Comparison of ENCODE assay signal across 19 cellular contexts in the genomic region with DNA sequence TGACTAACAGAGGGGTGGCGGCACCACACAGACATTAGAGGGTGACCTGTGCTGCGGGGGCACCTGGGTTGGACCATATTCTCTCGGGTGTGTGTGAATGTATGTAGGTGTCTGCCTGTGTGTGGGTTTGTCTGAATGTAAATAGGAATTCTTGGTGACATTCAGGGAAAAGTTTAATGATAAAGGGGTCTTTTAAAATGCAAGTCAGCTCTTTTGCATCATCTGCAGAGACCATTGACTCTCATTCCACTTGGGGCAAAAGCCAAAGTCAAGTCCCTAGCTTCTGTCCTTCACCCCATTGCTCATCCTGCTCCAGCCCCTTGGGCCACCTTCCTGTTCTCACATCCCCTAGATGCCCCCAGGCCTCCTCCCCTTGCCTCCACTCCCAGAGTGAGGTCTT. TPM values are rescaled to one million over a fixed set of nuclear protein-coding genes. Genes with fewer than 3 reads are reported as not detected.
A peak's percentile ranks its signal among the peaks of the same experiment; 100 is the strongest.
DNase-seq lines count a peak whose midpoint lies in the region; ATAC-seq and TF ChIP-seq lines count a peak whose summit lies in the region.
"Had no signal": no experiment of that assay in that cellular context is flagged by ENCODE, and none has a peak within 500 bp of the region (broad histone marks: within the 10 kb centered on the region; RNA-seq: fewer than 3 reads in every experiment).

No MANE protein-coding gene starts in this region.

- H3K36me3 Mint-ChIP-seq in activated T-cell treated with anti-CD3 and anti-CD28 coated beads, Interleukin-2, amount 50 U/mL, for 24 hours (ENCODE audit: low read depth): peaks cover 48% of the 10 kb centered on the region
- H3K36me3 Mint-ChIP-seq in WTC11: no peaks in the 10 kb centered on the region
- H3K36me3 Mint-ChIP-seq in chondrocyte (ENCODE audit: low read depth): no peaks in the 10 kb centered on the region
- H3K36me3 Mint-ChIP-seq in stimulated activated effector memory CD8-positive, alpha-beta T cell treated with anti-CD3 and anti-CD28 coated beads, Interleukin-12 subunit alpha, Interleukin-12 subunit beta, amount 100 ng/mL, for 72 hours: peaks cover 7% of the 10 kb centered on the region

- no peaks in the 10 kb centered on the region for H3K27me3 Mint-ChIP-seq in activated T-cell treated with anti-CD3 and anti-CD28 coated beads, Interleukin-2, amount 50 U/mL, for 24 hours
- H3K27me3 Mint-ChIP-seq in WTC11 (ENCODE audit: low read depth) (no peaks in the 10 kb centered on the region), chondrocyte (ENCODE audit: low read depth) (no peaks in the 10 kb centered on the region)

- no peak overlapping the region for H3K4me3 Mint-ChIP-seq in activated T-cell treated with anti-CD3 and anti-CD28 coated beads, Interleukin-2, amount 50 U/mL, for 24 hours
- H3K4me3 Mint-ChIP-seq in WTC11: no peak overlapping the region
- H3K4me3 Mint-ChIP-seq in chondrocyte (ENCODE audit: unreplicated experiment): no peak overlapping the region
- no peak overlapping the region for H3K4me3 Mint-ChIP-seq in stimulated activated effector memory CD8-positive, alpha-beta T cell treated with anti-CD3 and anti-CD28 coated beads, Interleukin-12 subunit alpha, Interleukin-12 subunit beta, amount 100 ng/mL, for 72 hours
- H3K4me3 Mint-ChIP-seq: HFFc6 had no signal

- CTCF ChIA-PET in WTC11 (lab: Charles Lee): interaction anchor here (3.0 kb wide), 1 partner anchor 24 kb away, joined by 9 read pairs; a partner anchor contains a TSS

- POLR2A ChIA-PET in WTC11 (lab: Charles Lee): no interaction called here

- no peak for ATAC-seq in WTC11
- no peak for ATAC-seq in stimulated activated effector memory CD8-positive, alpha-beta T cell treated with anti-CD3 and anti-CD28 coated beads, Interleukin-12 subunit alpha, Interleukin-12 subunit beta, amount 100 ng/mL, for 72 hours
- ATAC-seq: pancreas, right cardiac atrium had no signal

- H3K4me1 Mint-ChIP-seq in activated T-cell treated with anti-CD3 and anti-CD28 coated beads, Interleukin-2, amount 50 U/mL, for 24 hours (ENCODE audit: low read depth): peaks cover 83% of the 10 kb centered on the region
- H3K4me1 Mint-ChIP-seq in WTC11 (peaks cover 69% of the 10 kb centered on the region), chondrocyte (ENCODE audit: low read depth) (peaks cover 39% of the 10 kb centered on the region)
- H3K4me1 Mint-ChIP-seq in stimulated activated effector memory CD8-positive, alpha-beta T cell treated with anti-CD3 and anti-CD28 coated beads, Interleukin-12 subunit alpha, Interleukin-12 subunit beta, amount 100 ng/mL, for 72 hours: peaks cover 60% of the 10 kb centered on the region

- no peak for DNase-seq in activated T-cell treated with anti-CD3 and anti-CD28 coated beads, Interleukin-2, amount 50 U/mL, for 24 hours
- no peak for DNase-seq in activated T-cell treated with anti-CD3 and anti-CD28 coated beads, Interleukin-2, amount 50 U/mL, for 1 hour
- DNase-seq in WTC11 (ENCODE audit: low spot score) (no peak), chondrocyte (ENCODE audit: low spot score) (no peak), inferior parietal cortex (ENCODE audit: extremely low spot score) (no peak), NCI-H1105 treated with DMSO at 0.1 percent for 48 hours (lab: John Stamatoyannopoulos, UW) (no peak), amniotic stem cell (lab: John Stamatoyannopoulos, UW) (no peak)
- no peak for DNase-seq in stimulated activated effector memory CD8-positive, alpha-beta T cell treated with anti-CD3 and anti-CD28 coated beads, Interleukin-12 subunit alpha, Interleukin-12 subunit beta, amount 100 ng/mL, for 72 hours (ENCODE audit: low spot score in 2 of 2)
- DNase-seq: activated CD4-positive, alpha-beta T cell treated with anti-CD3 and anti-CD28 coated beads, Interleukin-2, amount 50 U/mL, for 48 hours; activated T-cell treated with anti-CD3 and anti-CD28 coated beads, Interleukin-2, amount 50 U/mL, for 48 hours; aorta; central memory CD4-positive, alpha-beta T cell; HFFc6; NCI-H1436; pancreas; right cardiac atrium; Right ventricle myocardium superior; stimulated activated CD4-positive, alpha-beta T cell treated with anti-CD3 and anti-CD28 coated beads, Interleukin-15, amount 100 ng/mL, for 24 hours; SW 1271 had no signal

- peak overlapping the region; percentile 70 for H3K27ac Mint-ChIP-seq in activated T-cell treated with anti-CD3 and anti-CD28 coated beads, Interleukin-2, amount 50 U/mL, for 24 hours
- H3K27ac Mint-ChIP-seq in WTC11 (peak overlapping the region; percentile 58), chondrocyte (ENCODE audit: unreplicated experiment) (peak overlapping the region; percentile 66)
- H3K27ac Mint-ChIP-seq in stimulated activated effector memory CD8-positive, alpha-beta T cell treated with anti-CD3 and anti-CD28 coated beads, Interleukin-12 subunit alpha, Interleukin-12 subunit beta, amount 100 ng/mL, for 72 hours: peak overlapping the region; percentile 83
- H3K27ac Mint-ChIP-seq: HFFc6 had no signal

- no peak for TF ChIP-seq CTCF in WTC11 (IDR thresholded peaks at IDR 0.05)
- TF ChIP-seq CTCF in chondrocyte (IDR thresholded peaks at IDR 0.05): no peak

- H3K9me3 Mint-ChIP-seq in activated T-cell treated with anti-CD3 and anti-CD28 coated beads, Interleukin-2, amount 50 U/mL, for 24 hours: no peaks in the 10 kb centered on the region
- H3K9me3 Mint-ChIP-seq in WTC11: no peaks in the 10 kb centered on the region
- no peaks in the 10 kb centered on the region for H3K9me3 Mint-ChIP-seq in chondrocyte (ENCODE audit: low read depth)
- H3K9me3 Mint-ChIP-seq in stimulated activated effector memory CD8-positive, alpha-beta T cell treated with anti-CD3 and anti-CD28 coated beads, Interleukin-12 subunit alpha, Interleukin-12 subunit beta, amount 100 ng/mL, for 72 hours: no peaks in the 10 kb centered on the region
- H3K9me3 Mint-ChIP-seq: HFFc6 had no signal

TF ChIP-seq in WTC11, 78 proteins besides CTCF, POLR2A, EP300 and RAD21:
- no peak for TF ChIP-seq ZNF416 (CRISPR knock-in tag; IDR thresholded peaks at IDR 0.05)
- TF ChIP-seq, protein P1, sequence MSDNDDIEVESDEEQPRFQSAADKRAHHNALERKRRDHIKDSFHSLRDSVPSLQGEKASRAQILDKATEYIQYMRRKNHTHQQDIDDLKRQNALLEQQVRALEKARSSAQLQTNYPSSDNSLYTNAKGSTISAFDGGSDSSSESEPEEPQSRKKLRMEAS (CRISPR knock-in tag; IDR thresholded peaks at IDR 0.05): peak; percentile 29; the same call in 1 of the 2 replicates

RNA-seq across cellular contexts. Expression of a gene that starts 23.6 kb away (rescaled TPM):
- total RNA-seq in WTC11 (2021) (38.0 to 45.5 TPM (median 39.7 TPM) in 3 replicates), chondrocyte (52.9 to 60.6 TPM (median 59.3 TPM) in 3 replicates)
